9 cellular contexts compared by ENCODE assay signal in genomic region chr11:65383778-65384177, GRCh38. TPM values are rescaled to one million over a fixed set of nuclear protein-coding genes. Genes with fewer than 3 reads are reported as not detected.
DNase-seq lines count a peak whose midpoint lies in the region; ATAC-seq and TF ChIP-seq lines count a peak whose summit lies in the region.
"Had no signal": no experiment of that assay in that cellular context is flagged by ENCODE, and none has a peak within 500 bp of the region (broad histone marks: within the 10 kb centered on the region; RNA-seq: fewer than 3 reads in every experiment).

No MANE protein-coding gene starts in this region.

- no peaks in the 10 kb centered on the region for H3K9me2 ChIP-seq in PC-3 (replicated peaks; ENCODE audit: low read length)

- H3K4me3 ChIP-seq in CD4-positive, CD25-positive, alpha-beta regulatory T cell (ENCODE audit: low read depth, low read length), result no peak overlapping the region
- H3K4me3 ChIP-seq in PC-3 (ENCODE audit: low read length) (no peak overlapping the region), endodermal cell (ENCODE audit: low read length) (no peak overlapping the region), parathyroid adenoma (ENCODE audit: low read depth, low read length) (no peak overlapping the region)

- H2AFZ ChIP-seq in PC-3 (ENCODE audit: low read length) (no peak overlapping the region), parathyroid adenoma (no peak overlapping the region)

- H3K27ac Mint-ChIP-seq in CD4-positive, CD25-positive, alpha-beta regulatory T cell, result peak overlapping the region; percentile 98 to 100 (median 99)
- H3K27ac Mint-ChIP-seq in endodermal cell, result peak overlapping the region; percentile 74

- H3K9ac ChIP-seq in PC-3 (ENCODE audit: low read length) (peak overlapping the region; percentile 95), endodermal cell (ENCODE audit: extremely low read depth, low read length, poor library complexity, severe bottlenecking) (no peak overlapping the region), parathyroid adenoma (no peak overlapping the region)

- no peak for ATAC-seq in CD4-positive, CD25-positive, alpha-beta regulatory T cell (ENCODE audit: low read depth in 2 of 2)
- ATAC-seq in PC-3, result no peak
- no peak for ATAC-seq in HG03025 (IDR thresholded peaks at IDR 0.05; ENCODE audit: low FRiP score, unreplicated experiment)
- ATAC-seq in HG02798 (IDR thresholded peaks at IDR 0.05; ENCODE audit: poor library complexity, unreplicated experiment), result no peak
- ATAC-seq: esophagus mucosa had no signal

- no peak for TF ChIP-seq CTCF in PC-3 (conservative IDR thresholded peaks at IDR 0.05; ENCODE audit: low read depth, low read length)
- no peak for TF ChIP-seq CTCF in endodermal cell (conservative IDR thresholded peaks at IDR 0.05)
- TF ChIP-seq CTCF in parathyroid adenoma (IDR thresholded peaks at IDR 0.05), result no peak

- CTCF ChIA-PET in PC-3 (lab: Charles Lee), result no interaction called here

- no peaks in the 10 kb centered on the region for H4K20me1 ChIP-seq in PC-3 (ENCODE audit: low read length)

- no peaks in the 10 kb centered on the region for H3K9me3 Mint-ChIP-seq in CD4-positive, CD25-positive, alpha-beta regulatory T cell
- no peaks in the 10 kb centered on the region for H3K9me3 Mint-ChIP-seq in endodermal cell

- POLR2A ChIA-PET in PC-3 (lab: Charles Lee; ENCODE audit: unreplicated experiment), result interaction anchor here (1.1 kb wide), 2 partner anchors 32 to 47 kb away, joined by 3 to 5 read pairs; no protein-coding TSS in a partner anchor

- peaks cover 80% of the 10 kb centered on the region for H3K4me1 ChIP-seq in CD4-positive, CD25-positive, alpha-beta regulatory T cell (ENCODE audit: control insufficient read depth, insufficient read depth, low read length, poor library complexity, severe bottlenecking)
- H3K4me1 ChIP-seq in PC-3 (ENCODE audit: insufficient read depth, low read length) (peaks cover 69% of the 10 kb centered on the region), endodermal cell (ENCODE audit: control insufficient read depth, insufficient read depth, low read length) (peaks cover 6% of the 10 kb centered on the region), parathyroid adenoma (peaks cover 9% of the 10 kb centered on the region)

- H3K4me1 Mint-ChIP-seq in CD4-positive, CD25-positive, alpha-beta regulatory T cell, result peaks cover 0 to 77% (median 27%) of the 10 kb centered on the region in 4 donors
- peaks cover 20% of the 10 kb centered on the region for H3K4me1 Mint-ChIP-seq in endodermal cell

- peaks cover 5% of the 10 kb centered on the region for H3K36me3 ChIP-seq in CD4-positive, CD25-positive, alpha-beta regulatory T cell (ENCODE audit: control insufficient read depth, insufficient read depth, low read length)
- no peaks in the 10 kb centered on the region for H3K36me3 ChIP-seq in PC-3 (ENCODE audit: low read depth, low read length)
- H3K36me3 ChIP-seq in endodermal cell (ENCODE audit: control insufficient read depth, insufficient read depth, low read length), result no peaks in the 10 kb centered on the region
- H3K36me3 ChIP-seq in parathyroid adenoma (ENCODE audit: control insufficient read depth, insufficient read depth, low read length), result no peaks in the 10 kb centered on the region

- H3K79me2 ChIP-seq in PC-3 (ENCODE audit: low read length) (peaks cover 23% of the 10 kb centered on the region), parathyroid adenoma (no peaks in the 10 kb centered on the region)

- H3F3A ChIP-seq in PC-3 (ENCODE audit: low read length, unreplicated experiment), result peaks cover 13% of the 10 kb centered on the region

- no peak for DNase-seq in CD4-positive, CD25-positive, alpha-beta regulatory T cell
- DNase-seq in PC-3 (peak; percentile 12), endodermal cell (peak; percentile 31), SK-N-DZ (ENCODE audit: low spot score) (no peak), occipital lobe (lab: John Stamatoyannopoulos, UW) (no peak)

- no TSS peak for BruUV-seq in PC-3 (replicated peaks; lab: Mats Ljungman, UMichigan)

- peak overlapping the region; percentile 1 to 88 (median 74) for H3K4me3 Mint-ChIP-seq in CD4-positive, CD25-positive, alpha-beta regulatory T cell
- H3K4me3 Mint-ChIP-seq in endodermal cell, result no peak overlapping the region

- no peaks in the 10 kb centered on the region for H3K27me3 Mint-ChIP-seq in CD4-positive, CD25-positive, alpha-beta regulatory T cell
- no peaks in the 10 kb centered on the region for H3K27me3 Mint-ChIP-seq in endodermal cell (ENCODE audit: insufficient read depth)

- H3K4me2 ChIP-seq in PC-3 (ENCODE audit: low read length) (peak overlapping the region; percentile 79), parathyroid adenoma (ENCODE audit: low read length) (no peak overlapping the region)

- H3K9me3 ChIP-seq in CD4-positive, CD25-positive, alpha-beta regulatory T cell (ENCODE audit: control insufficient read depth in 2 of 2, low read length in 2 of 2), result no peaks in the 10 kb centered on the region
- H3K9me3 ChIP-seq in PC-3 (ENCODE audit: low read length) (no peaks in the 10 kb centered on the region), endodermal cell (ENCODE audit: control insufficient read depth, low read length) (no peaks in the 10 kb centered on the region), parathyroid adenoma (ENCODE audit: control insufficient read depth, low read length) (no peaks in the 10 kb centered on the region)

- H3K27ac ChIP-seq in CD4-positive, CD25-positive, alpha-beta regulatory T cell (ENCODE audit: insufficient read depth, low read length, poor library complexity, severe bottlenecking), result peak overlapping the region; percentile 97
- peak overlapping the region; percentile 98 for H3K27ac ChIP-seq in PC-3 (ENCODE audit: low read length)
- no peak overlapping the region for H3K27ac ChIP-seq in endodermal cell (ENCODE audit: low read depth, low read length)
- peak overlapping the region; percentile 64 for H3K27ac ChIP-seq in parathyroid adenoma

- intact Hi-C loops in PC-3 (cut with micrococcal nuclease), result no loop called here

- H3K27me3 ChIP-seq in CD4-positive, CD25-positive, alpha-beta regulatory T cell (ENCODE audit: control insufficient read depth, insufficient read depth, low read length), result no peaks in the 10 kb centered on the region
- H3K27me3 ChIP-seq in PC-3 (ENCODE audit: low read length) (no peaks in the 10 kb centered on the region), endodermal cell (ENCODE audit: control insufficient read depth, insufficient read depth, low read length, poor library complexity, severe bottlenecking) (no peaks in the 10 kb centered on the region), parathyroid adenoma (ENCODE audit: control insufficient read depth, insufficient read depth, low read length) (no peaks in the 10 kb centered on the region)

- peaks cover 3% of the 10 kb centered on the region for H3K36me3 Mint-ChIP-seq in CD4-positive, CD25-positive, alpha-beta regulatory T cell
- H3K36me3 Mint-ChIP-seq in endodermal cell (ENCODE audit: low read depth), result peaks cover 2% of the 10 kb centered on the region

- 90 to 97% methylated on average over 5 to 6 of the region's 6 CpGs for WGBS in endodermal cell (ENCODE audit: insufficient coverage in 1 of 2, insufficient read length in 1 of 2), 2 experiments

RNA-seq across cellular contexts. Expression of gene SLC25A45, which starts 1.3 kb away (rescaled TPM):
- 40.3 TPM for total RNA-seq in CD4-positive, CD25-positive, alpha-beta regulatory T cell
- polyA plus RNA-seq in CD4-positive, CD25-positive, alpha-beta regulatory T cell, result 10 to 100 TPM; 11.1 to 16.9 (median 13.8) TPM
- total RNA-seq in PC-3 (2014; rRNA removed) (12.7 and 13.1 TPM in 2 replicates), endodermal cell (1 to 10 TPM; 3.0 to 6.3 TPM), occipital lobe (0.31 TPM)
- 0.71 TPM for polyA plus RNA-seq in endodermal cell (2013, experiment 1 of 2)
- polyA plus RNA-seq in endodermal cell (2013, experiment 2 of 2), result 0.50 TPM
- polyA plus RNA-seq in SK-N-DZ (2014; cell fraction: cytosol; rRNA removed), result 2.4 and 3.9 TPM in 2 replicates
- polyA plus RNA-seq in SK-N-DZ (2014; cell fraction: nucleus; rRNA removed), result 2.0 and 7.1 TPM in 2 replicates

RNA-seq across cellular contexts. Expression of gene FRMD8, which starts 2.7 kb away (rescaled TPM):
- 47.4 TPM for total RNA-seq in CD4-positive, CD25-positive, alpha-beta regulatory T cell
- 10 to 100 TPM; 48.7 to 55.1 (median 53.9) TPM for polyA plus RNA-seq in CD4-positive, CD25-positive, alpha-beta regulatory T cell
- total RNA-seq in PC-3 (2014; rRNA removed), result 68.3 and 93.2 TPM in 2 replicates
- 10 to 100 TPM; 27.4 to 29.6 TPM for total RNA-seq in endodermal cell
- polyA plus RNA-seq in endodermal cell (2013, experiment 1 of 2), result 10.8 TPM
- polyA plus RNA-seq in endodermal cell (2013, experiment 2 of 2), result 11.9 TPM
- 25.3 and 31.8 TPM in 2 replicates for polyA plus RNA-seq in SK-N-DZ (2014; cell fraction: cytosol; rRNA removed)
- polyA plus RNA-seq in SK-N-DZ (2014; cell fraction: nucleus; rRNA removed), result 28.6 and 39.3 TPM in 2 replicates
- total RNA-seq in occipital lobe, result 9.2 TPM

RNA-seq across cellular contexts. Expression of gene TIGD3, which starts 29.2 kb away (rescaled TPM):
- total RNA-seq in CD4-positive, CD25-positive, alpha-beta regulatory T cell, result 0.37 TPM
- under 1 TPM; 0.19 to 0.90 (median 0.59) TPM for polyA plus RNA-seq in CD4-positive, CD25-positive, alpha-beta regulatory T cell
- total RNA-seq in PC-3 (2014; rRNA removed), result 1.3 and 1.6 TPM in 2 replicates
- total RNA-seq in endodermal cell, result 1 to 10 TPM in 1 of 2 donors, under 1 TPM in 1; 0.99 to 1.0 TPM
- polyA plus RNA-seq in endodermal cell (2013, experiment 1 of 2), result 2.1 TPM
- 1.7 TPM for polyA plus RNA-seq in endodermal cell (2013, experiment 2 of 2)
- polyA plus RNA-seq in SK-N-DZ (2014; cell fraction: cytosol; rRNA removed), result 6.0 and 6.7 TPM in 2 replicates
- polyA plus RNA-seq in SK-N-DZ (2014; cell fraction: nucleus; rRNA removed), result 4.2 and 5.5 TPM in 2 replicates
- 4.5 TPM for total RNA-seq in occipital lobe

RNA-seq across cellular contexts. Expression of gene NEAT1, which starts 38.8 kb away (rescaled TPM):
- total RNA-seq in CD4-positive, CD25-positive, alpha-beta regulatory T cell, result 890 TPM
- polyA plus RNA-seq in CD4-positive, CD25-positive, alpha-beta regulatory T cell, result 1 to 10 TPM; 1.4 to 3.1 (median 1.9) TPM
- total RNA-seq in PC-3 (2014; rRNA removed) (47.9 and 96.6 TPM in 2 replicates), endodermal cell (10 to 100 TPM; 61.3 to 85.2 TPM), occipital lobe (3.6 TPM)
- polyA plus RNA-seq in endodermal cell (2013, experiment 1 of 2), result 21.0 TPM
- polyA plus RNA-seq in endodermal cell (2013, experiment 2 of 2), result 14.2 TPM
- polyA plus RNA-seq in SK-N-DZ (2014; cell fraction: cytosol; rRNA removed), result 15.6 and 18.2 TPM in 2 replicates
- polyA plus RNA-seq in SK-N-DZ (2014; cell fraction: nucleus; rRNA removed), result 45.6 and 148 TPM in 2 replicates

RNA-seq across cellular contexts. Expression of gene DPF2, which starts 50.1 kb away (rescaled TPM):
- total RNA-seq in CD4-positive, CD25-positive, alpha-beta regulatory T cell, result 67.0 TPM
- 10 to 100 TPM; 70.3 to 81.4 (median 74.9) TPM for polyA plus RNA-seq in CD4-positive, CD25-positive, alpha-beta regulatory T cell
- total RNA-seq in PC-3 (2014; rRNA removed), result 45.8 and 63.1 TPM in 2 replicates
- 10 to 100 TPM; 75.8 to 80.9 TPM for total RNA-seq in endodermal cell
- polyA plus RNA-seq in endodermal cell (2013, experiment 1 of 2), result 87.4 TPM
- polyA plus RNA-seq in endodermal cell (2013, experiment 2 of 2), result 76.9 TPM
- 41.3 and 44.7 TPM in 2 replicates for polyA plus RNA-seq in SK-N-DZ (2014; cell fraction: cytosol; rRNA removed)
- polyA plus RNA-seq in SK-N-DZ (2014; cell fraction: nucleus; rRNA removed), result 38.9 and 45.8 TPM in 2 replicates
- 21.7 TPM for total RNA-seq in occipital lobe

Comparison
In these comparisons a context has a peak if more than half of its experiments do, and no peak if none do; other contexts are left out.
1. DNase-seq: peak in PC-3 (single experiment) and endodermal cell (single experiment); none in CD4-positive, CD25-positive, alpha-beta regulatory T cell (0 of 3), SK-N-DZ (single experiment) and occipital lobe (single experiment).